Comparison of ENCODE assay signal across 8 cellular contexts in genomic region chr1:153633747-153634665, GRCh38. TPM values are rescaled to one million over a fixed set of nuclear protein-coding genes. Genes with fewer than 3 reads are reported as not detected.
DNase-seq lines count a peak whose midpoint lies in the region; ATAC-seq and TF ChIP-seq lines count a peak whose summit lies in the region.

CHTOP (plus strand) TSS chr1:153634066; CDS start chr1:153636589, 2,523 bp downstream.

- no peak for TF ChIP-seq CTCF in AG10803 (conservative IDR thresholded peaks at IDR 0.05; ENCODE audit: low read length)

- H3K4me3 ChIP-seq in AG10803 (ENCODE audit: low read length), result peak within 1 kb of the TSS; percentile 100

- DNase-seq in AG10803 (ENCODE audit: low read depth), result peak; percentile 98
- DNase-seq in NCI-H460 (ENCODE audit: extremely low read depth, low read depth), result peak; percentile 100
- peak; percentile 98 for DNase-seq in activated CD4-positive, CD25-positive, alpha-beta regulatory T cell treated with anti-CD3 and anti-CD28 coated beads, Interleukin-2, amount 50 U/mL, for 72 hours
- peak; percentile 69 to 93 for DNase-seq in cerebellar nuclear complex (lab: John Stamatoyannopoulos, UW)
- DNase-seq in islet precursor cell, result peak; percentile 98
- DNase-seq in stimulated activated CD4-positive, alpha-beta T cell treated with anti-CD3 and anti-CD28 coated beads, Interleukin-12 subunit alpha, Interleukin-12 subunit beta, amount 100 ng/mL, for 48 hours (ENCODE audit: low read depth in 2 of 3, low spot score in 1 of 3), result peak; percentile 93 to 98 (median 98)

- ATAC-seq in GM19043 (IDR thresholded peaks at IDR 0.05; ENCODE audit: low read depth, unreplicated experiment), result peak; percentile 86
- peak; percentile 83 for ATAC-seq in HG03378 (IDR thresholded peaks at IDR 0.05; ENCODE audit: unreplicated experiment)

RNA-seq across cellular contexts. Expression of gene CHTOP, which starts in this region (rescaled TPM):
- total RNA-seq in NCI-H460 (2014; rRNA removed; shearing (Covaris generic)), result 82.8 and 101 TPM in 2 replicates
- 101 and 131 TPM in 2 replicates for polyA plus RNA-seq in NCI-H460 (2014; cell fraction: nucleus; rRNA removed)

Comparison
In these comparisons a context has a peak if more than half of its experiments do, and no peak if none do; other contexts are left out.
1. Peak in every context shown above with its lines: DNase-seq, ATAC-seq and H3K4me3 ChIP-seq.